In genomic region chr2:10276481-10277292, GRCh38 we compare ENCODE assay signal across 22 cellular contexts. TPM values are rescaled to one million over a fixed set of nuclear protein-coding genes. Genes with fewer than 3 reads are reported as not detected.
DNase-seq lines count a peak whose midpoint lies in the region; ATAC-seq and TF ChIP-seq lines count a peak whose summit lies in the region.
"Had no signal": no experiment of that assay in that cellular context is flagged by ENCODE, and none has a peak within 500 bp of the region (broad histone marks: within the 10 kb centered on the region; RNA-seq: fewer than 3 reads in every experiment).

No MANE protein-coding gene starts in this region.

- H3K4me3 Mint-ChIP-seq in activated T-helper 17 cell treated with anti-CD3 and anti-CD28 coated beads, Interleukin-2, amount 50 U/mL, for 72 hours = peak overlapping the region; percentile 53
- H3K4me3 Mint-ChIP-seq: GM23338 had no signal

- TF ChIP-seq RAD21 in liver (IDR thresholded peaks at IDR 0.05) = no peak

- no peak overlapping the region for H3K4me3 ChIP-seq in heart left ventricle
- H3K4me3 ChIP-seq in liver (ENCODE audit: low read depth in 1 of 3, low read length in 3 of 3) = no peak overlapping the region
- H3K4me3 ChIP-seq in spleen = no peak overlapping the region
- no peak overlapping the region for H3K4me3 ChIP-seq in upper lobe of left lung
- H3K4me3 ChIP-seq: BLaER1 treated with 17β-estradiol and CSF1 and Interleukin-3, amounts not matched to agents 10 nM and 100 nM; GM12878; GM23338 had no signal

- TF ChIP-seq POLR2A in heart left ventricle (IDR thresholded peaks at IDR 0.05) (no peak), spleen (IDR thresholded peaks at IDR 0.05) (no peak), upper lobe of left lung (IDR thresholded peaks at IDR 0.05) (no peak)

- peaks cover 10% of the 10 kb centered on the region for H3K4me1 Mint-ChIP-seq in activated T-helper 17 cell treated with anti-CD3 and anti-CD28 coated beads, Interleukin-2, amount 50 U/mL, for 72 hours
- H3K4me1 Mint-ChIP-seq: GM23338 had no signal

- H3K9me3 Mint-ChIP-seq in activated T-helper 17 cell treated with anti-CD3 and anti-CD28 coated beads, Interleukin-2, amount 50 U/mL, for 72 hours = no peaks in the 10 kb centered on the region
- H3K9me3 Mint-ChIP-seq: CD8-positive, alpha-beta memory T cell; GM23338 had no signal

- H3K27me3 ChIP-seq in heart left ventricle = no peaks in the 10 kb centered on the region
- H3K27me3 ChIP-seq in liver (ENCODE audit: control insufficient read depth in 4 of 4, insufficient read depth in 4 of 4, low read length in 3 of 4) = no peaks in the 10 kb centered on the region
- peaks cover 0 to 13% (median 0%) of the 10 kb centered on the region in 7 donors for H3K27me3 ChIP-seq in spleen (replicated peaks in 1 of 7)
- H3K27me3 ChIP-seq in upper lobe of left lung = no peaks in the 10 kb centered on the region
- H3K27me3 ChIP-seq: BLaER1 treated with 17β-estradiol and CSF1 and Interleukin-3, amounts not matched to agents 10 nM and 100 nM had no signal

- WGBS in heart left ventricle, 4 donors = 83 to 88% (median 85%) methylated on average over 23 of the region's 23 CpGs
- 86% methylated on average over 23 of the region's 23 CpGs for WGBS in liver
- 80 to 89% (median 85%) methylated on average over 23 of the region's 23 CpGs for WGBS in spleen, 5 donors
- 83 to 92% methylated on average over 19 to 20 of the region's 23 CpGs for WGBS in upper lobe of left lung, 2 donors

- peak overlapping the region; percentile 86 for H3K27ac Mint-ChIP-seq in activated T-helper 17 cell treated with anti-CD3 and anti-CD28 coated beads, Interleukin-2, amount 50 U/mL, for 72 hours
- H3K27ac Mint-ChIP-seq: GM23338 had no signal

- no peaks in the 10 kb centered on the region for H3K27me3 Mint-ChIP-seq in activated T-helper 17 cell treated with anti-CD3 and anti-CD28 coated beads, Interleukin-2, amount 50 U/mL, for 72 hours

- TF ChIP-seq EP300 in upper lobe of left lung (IDR thresholded peaks at IDR 0.05) = no peak

- intact Hi-C loops in left cardiac atrium (cut with DNase I) (no loop called here), heart left ventricle (cut with DNase I) (loop anchor here in 1 of 10 donors (10.0 kb wide), 2 partner anchors 128 to 158 kb away; no protein-coding TSS in a partner anchor), spleen (cut with DNase I; ENCODE audit: low total_unique reads) (loop anchor here (10.0 kb wide), 1 partner anchor 128 kb away; no protein-coding TSS in a partner anchor)

- H3K9ac ChIP-seq in liver (ENCODE audit: low read depth in 1 of 2, low read length in 2 of 2) = no peak overlapping the region

- H3K27ac ChIP-seq in heart left ventricle (no peak overlapping the region), liver (ENCODE audit: low read depth in 1 of 2, low read length in 2 of 2) (peak overlapping the region; percentile 89 to 91), spleen (no peak overlapping the region), upper lobe of left lung (no peak overlapping the region)

- DNase-seq in left cardiac atrium = peak; percentile 14
- DNase-seq in heart left ventricle = no peak
- DNase-seq in spleen = peak; percentile 73
- no peak for DNase-seq in upper lobe of left lung
- DNase-seq: DMS53, EL, KBM-7, NCI-H1105 treated with DMSO at 0.1 percent for 48 hours, NCI-H1694 treated with DMSO at 0.1 percent for 48 hours, NCI-H2107, NCI-H510A, NCI-H82, OCI-M1, SHP77 treated with DMSO at 0.1 percent for 48 hours had no signal

- peaks cover 0 to 22% (median 4%) of the 10 kb centered on the region in 12 donors for H3K4me1 ChIP-seq in heart left ventricle
- H3K4me1 ChIP-seq in liver (ENCODE audit: control insufficient read depth in 4 of 4, insufficient read depth in 4 of 4, low read length in 3 of 4) = peaks cover 2 to 37% (median 26%) of the 10 kb centered on the region in 4 donors
- H3K4me1 ChIP-seq in spleen = peaks cover 0 to 29% (median 13%) of the 10 kb centered on the region in 6 donors
- peaks cover 5 to 17% (median 11%) of the 10 kb centered on the region in 4 donors for H3K4me1 ChIP-seq in upper lobe of left lung

- no peaks in the 10 kb centered on the region for H3K36me3 ChIP-seq in heart left ventricle
- no peaks in the 10 kb centered on the region for H3K36me3 ChIP-seq in liver (ENCODE audit: control insufficient read depth in 4 of 4, insufficient read depth in 3 of 4, low read depth in 1 of 4, low read length in 3 of 4)
- no peaks in the 10 kb centered on the region for H3K36me3 ChIP-seq in spleen
- no peaks in the 10 kb centered on the region for H3K36me3 ChIP-seq in upper lobe of left lung
- H3K36me3 ChIP-seq: BLaER1 treated with 17β-estradiol and CSF1 and Interleukin-3, amounts not matched to agents 10 nM and 100 nM had no signal

- no peak for ATAC-seq in left cardiac atrium
- ATAC-seq in heart left ventricle = no peak
- no peak for ATAC-seq in activated T-helper 17 cell treated with anti-CD3 and anti-CD28 coated beads, Interleukin-2, amount 50 U/mL, for 72 hours (replicated peaks)
- ATAC-seq in HG03039 (IDR thresholded peaks at IDR 0.05; ENCODE audit: unreplicated experiment) = no peak
- no peak for ATAC-seq in upper lobe of left lung (ENCODE audit: low FRiP score in 2 of 2)
- ATAC-seq: GM12878, GM23338, HCT116 had no signal

- H3K36me3 Mint-ChIP-seq in activated T-helper 17 cell treated with anti-CD3 and anti-CD28 coated beads, Interleukin-2, amount 50 U/mL, for 72 hours (ENCODE audit: low read depth) = no peaks in the 10 kb centered on the region
- H3K36me3 Mint-ChIP-seq: CD8-positive, alpha-beta memory T cell had no signal

- no peaks in the 10 kb centered on the region for H3K9me3 ChIP-seq in heart left ventricle
- no peaks in the 10 kb centered on the region for H3K9me3 ChIP-seq in liver (ENCODE audit: control insufficient read depth in 4 of 4, low read length in 3 of 4)
- H3K9me3 ChIP-seq in spleen = no peaks in the 10 kb centered on the region
- no peaks in the 10 kb centered on the region for H3K9me3 ChIP-seq in upper lobe of left lung
- H3K9me3 ChIP-seq: BLaER1 treated with 17β-estradiol and CSF1 and Interleukin-3, amounts not matched to agents 10 nM and 100 nM had no signal

- no peak for TF ChIP-seq CTCF in heart left ventricle (IDR thresholded peaks at IDR 0.05)
- TF ChIP-seq CTCF in liver (IDR thresholded peaks at IDR 0.05; ENCODE audit: low read depth, low read length, missing input control) = no peak
- no peak for TF ChIP-seq CTCF in spleen (IDR thresholded peaks at IDR 0.05 in 8 of 11, conservative IDR thresholded peaks at IDR 0.05 in 3 of 11)
- no peak for TF ChIP-seq CTCF in upper lobe of left lung (IDR thresholded peaks at IDR 0.05)

TF ChIP-seq in liver, 16 proteins besides CTCF, POLR2A, EP300 and RAD21:
- TF ChIP-seq GABPA (IDR thresholded peaks at IDR 0.05 in 1 of 2, conservative IDR thresholded peaks at IDR 0.05 in 1 of 2) = no peak
- TF ChIP-seq REST (IDR thresholded peaks at IDR 0.05) = no peak
- TF ChIP-seq EGR1 (IDR thresholded peaks at IDR 0.05; ENCODE audit: low read depth in 2 of 2) = no peak
- no peak for TF ChIP-seq HNF4G (IDR thresholded peaks at IDR 0.05)
- TF ChIP-seq ATF3 (IDR thresholded peaks at IDR 0.05) = no peak
- no peak for TF ChIP-seq FOXA1 (IDR thresholded peaks at IDR 0.05)

RNA-seq across cellular contexts. Expression of gene HPCAL1, which starts 26.0 kb away (rescaled TPM):
- total RNA-seq in left cardiac atrium (10 to 100 TPM; 27.2 to 27.4 TPM), heart left ventricle (10 to 100 TPM; 18.9 to 63.2 (median 40.5) TPM), liver (10 to 100 TPM; 17.3 to 18.1 TPM), spleen (10 to 100 TPM; 42.3 to 80.6 (median 57.5) TPM), upper lobe of left lung (100 to 1,000 TPM; 131 to 481 (median 261) TPM)
- polyA plus RNA-seq in heart left ventricle (10 to 100 TPM; 30.8 to 42.6 TPM), liver (10 to 100 TPM; 27.7 to 27.9 TPM), spleen (10 to 100 TPM; 41.9 to 58.5 (median 57.9) TPM)
- 100 to 1,000 TPM in 1 of 2 donors, 10 to 100 TPM in 1; 57.9 to 139 TPM for total RNA-seq in activated T-helper 17 cell treated with anti-CD3 and anti-CD28 coated beads, Interleukin-2, amount 50 U/mL, for 72 hours

Comparison
In these comparisons a context has a peak if more than half of its experiments do, and no peak if none do; other contexts are left out.
1. DNase-seq: peak in left cardiac atrium (single experiment) and spleen (single experiment); none in heart left ventricle (0 of 5) and upper lobe of left lung (0 of 2).
2. H3K27ac ChIP-seq: peak in liver (2 of 2); none in heart left ventricle (0 of 12), spleen (0 of 8) and upper lobe of left lung (0 of 4).